1 cellular context compared by ENCODE assay signal in genomic region chr22:19432092-19432844, GRCh38.
TF ChIP-seq lines count a peak whose summit lies in the region.

Gene MRPL40 (plus strand): TSS chr22:19432545. CDS start chr22:19432555, 10 bp downstream.

TF ChIP-seq in HepG2, 621 proteins besides CTCF, POLR2A, EP300 and RAD21 (continued from another document and continues in another):
- TF ChIP-seq, protein P1, sequence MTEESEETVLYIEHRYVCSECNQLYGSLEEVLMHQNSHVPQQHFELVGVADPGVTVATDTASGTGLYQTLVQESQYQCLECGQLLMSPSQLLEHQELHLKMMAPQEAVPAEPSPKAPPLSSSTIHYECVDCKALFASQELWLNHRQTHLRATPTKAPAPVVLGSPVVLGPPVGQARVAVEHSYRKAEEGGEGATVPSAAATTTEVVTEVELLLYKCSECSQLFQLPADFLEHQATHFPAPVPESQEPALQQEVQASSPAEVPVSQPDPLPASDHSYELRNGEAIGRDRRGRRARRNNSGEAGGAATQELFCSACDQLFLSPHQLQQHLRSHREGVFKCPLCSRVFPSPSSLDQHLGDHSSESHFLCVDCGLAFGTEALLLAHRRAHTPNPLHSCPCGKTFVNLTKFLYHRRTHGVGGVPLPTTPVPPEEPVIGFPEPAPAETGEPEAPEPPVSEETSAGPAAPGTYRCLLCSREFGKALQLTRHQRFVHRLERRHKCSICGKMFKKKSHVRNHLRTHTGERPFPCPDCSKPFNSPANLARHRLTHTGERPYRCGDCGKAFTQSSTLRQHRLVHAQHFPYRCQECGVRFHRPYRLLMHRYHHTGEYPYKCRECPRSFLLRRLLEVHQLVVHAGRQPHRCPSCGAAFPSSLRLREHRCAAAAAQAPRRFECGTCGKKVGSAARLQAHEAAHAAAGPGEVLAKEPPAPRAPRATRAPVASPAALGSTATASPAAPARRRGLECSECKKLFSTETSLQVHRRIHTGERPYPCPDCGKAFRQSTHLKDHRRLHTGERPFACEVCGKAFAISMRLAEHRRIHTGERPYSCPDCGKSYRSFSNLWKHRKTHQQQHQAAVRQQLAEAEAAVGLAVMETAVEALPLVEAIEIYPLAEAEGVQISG (CRISPR knock-in tag; IDR thresholded peaks at IDR 0.05) = peak; percentile 97
- TF ChIP-seq SNRNP70 (IDR thresholded peaks at IDR 0.05; ENCODE audit: low read depth, low read length) = no peak
- TF ChIP-seq RFXAP (CRISPR knock-in tag; IDR thresholded peaks at IDR 0.05; ENCODE audit: borderline replicate concordance) = peak; percentile 94
- TF ChIP-seq SYNCRIP (IDR thresholded peaks at IDR 0.05; ENCODE audit: insufficient read depth, low read depth, low read length) = no peak
- no peak for TF ChIP-seq DMTF1 (CRISPR knock-in tag; IDR thresholded peaks at IDR 0.05)
- no peak for TF ChIP-seq CHD2 (IDR thresholded peaks at IDR 0.05; ENCODE audit: low read depth, low read length)
- peak; percentile 52; the same call in 1 of the 2 replicates for TF ChIP-seq ZC3H4 (CRISPR knock-in tag; IDR thresholded peaks at IDR 0.05; ENCODE audit: borderline replicate concordance)
- TF ChIP-seq LRRFIP1 (CRISPR knock-in tag; conservative IDR thresholded peaks at IDR 0.05) = no peak
- TF ChIP-seq RORA (CRISPR knock-in tag; IDR thresholded peaks at IDR 0.05) = no peak
- TF ChIP-seq MEF2D (CRISPR knock-in tag; IDR thresholded peaks at IDR 0.05) = no peak; the same call in 1 of the 2 replicates
- peak; percentile 60; the same call in 1 of the 2 replicates for TF ChIP-seq ZNF674 (CRISPR knock-in tag; IDR thresholded peaks at IDR 0.05; ENCODE audit: low read depth)
- TF ChIP-seq RFX5 (IDR thresholded peaks at IDR 0.05; ENCODE audit: low read depth, low read length) = no peak
- TF ChIP-seq ZNF775 (CRISPR knock-in tag; IDR thresholded peaks at IDR 0.05; ENCODE audit: borderline replicate concordance) = no peak
- peak; percentile 81 for TF ChIP-seq ZBTB40 (IDR thresholded peaks at IDR 0.05)
- TF ChIP-seq ZBTB40 (CRISPR knock-in tag; IDR thresholded peaks at IDR 0.05) = peak; percentile 89
- peak; percentile 90 for TF ChIP-seq RXRB (CRISPR knock-in tag; IDR thresholded peaks at IDR 0.05; ENCODE audit: borderline replicate concordance)
- peak; percentile 98 for TF ChIP-seq KAT8 (CRISPR knock-in tag; IDR thresholded peaks at IDR 0.05)
- peak; percentile 84 for TF ChIP-seq ZNF230 (CRISPR knock-in tag; IDR thresholded peaks at IDR 0.05)
- no peak for TF ChIP-seq MATR3 (CRISPR knock-in tag; IDR thresholded peaks at IDR 0.05)
- TF ChIP-seq ZFX (CRISPR knock-in tag; IDR thresholded peaks at IDR 0.05; ENCODE audit: low read depth) = peak; percentile 98
- peak; percentile 70; the same call in 1 of the 2 replicates for TF ChIP-seq SIX1 (CRISPR knock-in tag; IDR thresholded peaks at IDR 0.05; ENCODE audit: borderline replicate concordance)
- peak; percentile 100 for TF ChIP-seq GABPA (IDR thresholded peaks at IDR 0.05; ENCODE audit: low read depth, low read length)
- peak; percentile 89 for TF ChIP-seq GABPA (CRISPR knock-in tag; IDR thresholded peaks at IDR 0.05; ENCODE audit: low read depth)
- TF ChIP-seq HMGXB4 (CRISPR knock-in tag; IDR thresholded peaks at IDR 0.05; ENCODE audit: borderline replicate concordance in 1 of 2, low read depth in 1 of 2) = peak; percentile 97
- TF ChIP-seq, protein P2, sequence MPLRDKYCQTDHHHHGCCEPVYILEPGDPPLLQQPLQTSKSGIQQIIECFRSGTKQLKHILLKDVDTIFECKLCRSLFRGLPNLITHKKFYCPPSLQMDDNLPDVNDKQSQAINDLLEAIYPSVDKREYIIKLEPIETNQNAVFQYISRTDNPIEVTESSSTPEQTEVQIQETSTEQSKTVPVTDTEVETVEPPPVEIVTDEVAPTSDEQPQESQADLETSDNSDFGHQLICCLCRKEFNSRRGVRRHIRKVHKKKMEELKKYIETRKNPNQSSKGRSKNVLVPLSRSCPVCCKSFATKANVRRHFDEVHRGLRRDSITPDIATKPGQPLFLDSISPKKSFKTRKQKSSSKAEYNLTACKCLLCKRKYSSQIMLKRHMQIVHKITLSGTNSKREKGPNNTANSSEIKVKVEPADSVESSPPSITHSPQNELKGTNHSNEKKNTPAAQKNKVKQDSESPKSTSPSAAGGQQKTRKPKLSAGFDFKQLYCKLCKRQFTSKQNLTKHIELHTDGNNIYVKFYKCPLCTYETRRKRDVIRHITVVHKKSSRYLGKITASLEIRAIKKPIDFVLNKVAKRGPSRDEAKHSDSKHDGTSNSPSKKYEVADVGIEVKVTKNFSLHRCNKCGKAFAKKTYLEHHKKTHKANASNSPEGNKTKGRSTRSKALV (CRISPR knock-in tag; IDR thresholded peaks at IDR 0.05) = peak; percentile 88
- peak; percentile 98 for TF ChIP-seq HDAC2 (CRISPR knock-in tag; IDR thresholded peaks at IDR 0.05)
- TF ChIP-seq MIXL1 (CRISPR knock-in tag; IDR thresholded peaks at IDR 0.05) = peak; percentile 64; the same call in 1 of the 2 replicates
- peak; percentile 67; the same call in 1 of the 2 replicates for TF ChIP-seq NFATC3 (CRISPR knock-in tag; IDR thresholded peaks at IDR 0.05)
- 0 out of 2 replicates have a peak, but pooled peaks have one; percentile 32 for TF ChIP-seq ZNF839 (CRISPR knock-in tag; IDR thresholded peaks at IDR 0.05; ENCODE audit: borderline replicate concordance)
- TF ChIP-seq NFIC (IDR thresholded peaks at IDR 0.05; ENCODE audit: low read length) = no peak
- peak; percentile 99; the same call in 1 of the 2 replicates for TF ChIP-seq MTF2 (CRISPR knock-in tag; IDR thresholded peaks at IDR 0.05; ENCODE audit: borderline replicate concordance)
- TF ChIP-seq KLF15 (CRISPR knock-in tag; IDR thresholded peaks at IDR 0.05; ENCODE audit: borderline replicate concordance) = peak; percentile 92; the same call in 1 of the 2 replicates
- peak; percentile 92 for TF ChIP-seq SALL1 (CRISPR knock-in tag; IDR thresholded peaks at IDR 0.05)
- TF ChIP-seq FOXO1 (CRISPR knock-in tag; IDR thresholded peaks at IDR 0.05) = peak; percentile 93
- TF ChIP-seq ELF3 (CRISPR knock-in tag; IDR thresholded peaks at IDR 0.05) = peak; percentile 82; the same call in 1 of the 2 replicates
- TF ChIP-seq TRIM24 (CRISPR knock-in tag; IDR thresholded peaks at IDR 0.05) = no peak
- 0 out of 2 replicates have a peak, but pooled peaks have one; percentile 78 for TF ChIP-seq SIX4 (CRISPR knock-in tag; IDR thresholded peaks at IDR 0.05)
- TF ChIP-seq ZNF432 (CRISPR knock-in tag; IDR thresholded peaks at IDR 0.05; ENCODE audit: borderline replicate concordance) = no peak
- TF ChIP-seq CREB1 (IDR thresholded peaks at IDR 0.05) = peak; percentile 85
- peak; percentile 33; the same call in 1 of the 2 replicates for TF ChIP-seq CREB1 (CRISPR knock-in tag; IDR thresholded peaks at IDR 0.05)
